16 cellular contexts compared by ENCODE assay signal in genomic region chr12:98719515-98720504, GRCh38.
DNase-seq lines count a peak whose midpoint lies in the region; ATAC-seq, FAIRE-seq and TF ChIP-seq lines count a peak whose summit lies in the region.
"Had no signal": no experiment of that assay in that cellular context is flagged by ENCODE, and none has a peak within 500 bp of the region (broad histone marks: within the 10 kb centered on the region; RNA-seq: fewer than 3 reads in every experiment).

No MANE protein-coding gene starts in this region.

- peak overlapping the region; percentile 51 for H2AFZ ChIP-seq in K562 (ENCODE audit: low read depth, low read length)

- no peaks in the 10 kb centered on the region for H4K20me1 ChIP-seq in K562 (replicated peaks; ENCODE audit: control insufficient read depth, insufficient read depth, low read length)

- intact Hi-C loops in K562 (cut with micrococcal nuclease): no loop called here
- intact Hi-C loops in heart left ventricle (cut with DNase I): loop anchor here in 2 of 10 donors (10.0 kb wide), 1 partner anchor 275 kb away; no protein-coding TSS in a partner anchor

- TF ChIP-seq RAD21 in K562 (CRISPR knock-in tag; conservative IDR thresholded peaks at IDR 0.05 in 1 of 2, IDR thresholded peaks at IDR 0.05 in 1 of 2): no peak

- FAIRE-seq in K562 (lab: Jason Lieb, UNC): no peak

- H3K79me2 ChIP-seq in K562 (ENCODE audit: control insufficient read depth, insufficient read depth, low read length): no peaks in the 10 kb centered on the region

- peak in 2 of 4 experiments; percentile 27 to 34 for DNase-seq in K562 (ENCODE audit: extremely low read depth in 1 of 4, low spot score in 3 of 4)
- DNase-seq in effector CD4-positive, alpha-beta T cell: no peak
- no peak for DNase-seq in heart left ventricle
- DNase-seq: esophagus squamous epithelium; left ventricle myocardium superior; NCI-H1436 treated with DMSO at 0.1 percent for 48 hours; occipital lobe; Right ventricle myocardium superior; stimulated activated naive CD8-positive, alpha-beta T cell treated with anti-CD3 and anti-CD28 coated beads, Interleukin-15, Interleukin-2, amounts not matched to agents 100 U/mL and 50 U/mL, for 24 hours; trophoblast cell had no signal

- 50% methylated on average over 5 of the region's 6 CpGs for WGBS in K562 (ENCODE audit: insufficient coverage, low coverage, missing lambda C conversion rate)
- 93 to 96% (median 94%) methylated on average over 6 of the region's 6 CpGs for WGBS in heart left ventricle, 4 donors

- ATAC-seq in GM18868 (IDR thresholded peaks at IDR 0.05; ENCODE audit: unreplicated experiment) (peak; percentile 52), GM21576 (IDR thresholded peaks at IDR 0.05; ENCODE audit: unreplicated experiment) (peak; percentile 50), HG03175 (IDR thresholded peaks at IDR 0.05; ENCODE audit: unreplicated experiment) (peak; percentile 55), K562 (peak; percentile 70), heart left ventricle (no peak), esophagus mucosa (no peak)
- ATAC-seq: left ventricle myocardium superior; stimulated activated naive CD8-positive, alpha-beta T cell treated with anti-CD3 and anti-CD28 coated beads, Interleukin-15, Interleukin-2, amounts not matched to agents 100 U/mL and 50 U/mL, for 24 hours had no signal

- H3K4me3 ChIP-seq in K562 (no peak overlapping the region), heart left ventricle (no peak overlapping the region)
- H3K4me3 ChIP-seq: cardiac muscle cell, esophagus squamous epithelium, right atrium auricular region had no signal

- H3K4me2 ChIP-seq in K562 (ENCODE audit: insufficient read depth, low read length): no peak overlapping the region

- BruUV-seq in K562 (replicated peaks; lab: Mats Ljungman, UMichigan): no TSS peak

- no peaks in the 10 kb centered on the region for H3K9me3 ChIP-seq in K562 (replicated peaks; ENCODE audit: control insufficient read depth, insufficient read depth, low read depth, low read length)
- no peaks in the 10 kb centered on the region for H3K9me3 ChIP-seq in heart left ventricle
- H3K9me3 ChIP-seq: esophagus squamous epithelium, right atrium auricular region had no signal

- POLR2A ChIA-PET in K562 (lab: Yijun Ruan, JAX): interaction anchor here (1.8 kb wide), 1 partner anchor 10 kb away, joined by 7 read pairs; no protein-coding TSS in a partner anchor

- H3K36me3 ChIP-seq in K562 (ENCODE audit: control insufficient read depth, insufficient read depth, low read length) (peaks cover 5% of the 10 kb centered on the region; the same call in 2 of the 3 replicates), heart left ventricle (peaks cover 0 to 85% (median 61%) of the 10 kb centered on the region in 9 donors)
- H3K36me3 ChIP-seq: right atrium auricular region had no signal

- H3K27me3 ChIP-seq in K562 (ENCODE audit: control insufficient read depth in 2 of 2, insufficient read depth in 2 of 2, low read length in 2 of 2) (no peaks in the 10 kb centered on the region), heart left ventricle (no peaks in the 10 kb centered on the region)
- H3K27me3 ChIP-seq: cardiac muscle cell, esophagus squamous epithelium, right atrium auricular region had no signal

- H3K4me1 ChIP-seq in K562 (replicated peaks in 1 of 2; ENCODE audit: control insufficient read depth in 2 of 2, insufficient read depth in 2 of 2, low read length in 2 of 2): peaks cover 3 to 5% of the 10 kb centered on the region in 2 experiments; a peak in 2 of 5 replicates
- no peaks in the 10 kb centered on the region for H3K4me1 ChIP-seq in heart left ventricle
- H3K4me1 ChIP-seq: esophagus squamous epithelium, right atrium auricular region had no signal

- H3K27ac ChIP-seq in K562 (ENCODE audit: extremely low read depth, low read depth, low read length) (peak overlapping the region; percentile 40; the same call in 1 of the 3 replicates), heart left ventricle (no peak overlapping the region)
- H3K27ac ChIP-seq: cardiac muscle cell, esophagus squamous epithelium, right atrium auricular region had no signal

- TF ChIP-seq CTCF in K562 (IDR thresholded peaks at IDR 0.05 in 2 of 3, conservative IDR thresholded peaks at IDR 0.05 in 1 of 3; ENCODE audit: insufficient read depth in 2 of 3, low read depth in 1 of 3, low read length in 3 of 3) (no peak), heart left ventricle (IDR thresholded peaks at IDR 0.05) (no peak)

- H3K9ac ChIP-seq in K562 (ENCODE audit: insufficient read depth in 1 of 2, low read depth in 2 of 2, low read length in 2 of 2): no peak overlapping the region; a peak in 1 of 4 replicates

- no peak for TF ChIP-seq EP300 in K562 (IDR thresholded peaks at IDR 0.05; ENCODE audit: low read length)

- in situ Hi-C loops in K562 (cut with MboI): no loop called here

- TF ChIP-seq POLR2A in K562 (conservative IDR thresholded peaks at IDR 0.05) (no peak), heart left ventricle (IDR thresholded peaks at IDR 0.05) (no peak)

- no peaks in the 10 kb centered on the region for H3K9me1 ChIP-seq in K562 (ENCODE audit: control insufficient read depth, insufficient read depth, low read length)

- CTCF ChIA-PET in K562 (lab: Yijun Ruan, JAX; ENCODE audit: low intra/inter-chr PET ratio): no interaction called here

TF ChIP-seq in K562, 482 proteins besides CTCF, POLR2A, EP300 and RAD21 (continues in another document):
- no peak for TF ChIP-seq POLR2G (IDR thresholded peaks at IDR 0.05; ENCODE audit: low read depth, low read length)
- TF ChIP-seq, protein P1, sequence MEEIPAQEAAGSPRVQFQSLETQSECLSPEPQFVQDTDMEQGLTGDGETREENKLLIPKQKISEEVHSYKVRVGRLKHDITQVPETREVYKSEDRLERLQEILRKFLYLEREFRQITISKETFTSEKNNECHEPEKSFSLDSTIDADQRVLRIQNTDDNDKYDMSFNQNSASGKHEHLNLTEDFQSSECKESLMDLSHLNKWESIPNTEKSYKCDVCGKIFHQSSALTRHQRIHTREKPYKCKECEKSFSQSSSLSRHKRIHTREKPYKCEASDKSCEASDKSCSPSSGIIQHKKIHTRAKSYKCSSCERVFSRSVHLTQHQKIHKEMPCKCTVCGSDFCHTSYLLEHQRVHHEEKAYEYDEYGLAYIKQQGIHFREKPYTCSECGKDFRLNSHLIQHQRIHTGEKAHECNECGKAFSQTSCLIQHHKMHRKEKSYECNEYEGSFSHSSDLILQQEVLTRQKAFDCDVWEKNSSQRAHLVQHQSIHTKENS (CRISPR knock-in tag; IDR thresholded peaks at IDR 0.05): no peak
- TF ChIP-seq TBP (optimal IDR thresholded peaks at IDR 0.05; ENCODE audit: low read depth, low read length): peak; percentile 31
- no peak for TF ChIP-seq TEAD4 (IDR thresholded peaks at IDR 0.05; ENCODE audit: low read length)
- no peak for TF ChIP-seq TEAD4 (CRISPR knock-in tag; IDR thresholded peaks at IDR 0.05; ENCODE audit: borderline replicate concordance)
- no peak for TF ChIP-seq ZC3H4 (CRISPR knock-in tag; IDR thresholded peaks at IDR 0.05; ENCODE audit: borderline replicate concordance)
- TF ChIP-seq PTBP1 (IDR thresholded peaks at IDR 0.05; ENCODE audit: low read depth, low read length): no peak
- no peak for TF ChIP-seq TEAD2 (tag; IDR thresholded peaks at IDR 0.05)
- no peak for TF ChIP-seq ZNF764 (CRISPR knock-in tag; IDR thresholded peaks at IDR 0.05; ENCODE audit: low read depth)
- TF ChIP-seq C11orf30 (IDR thresholded peaks at IDR 0.05; ENCODE audit: low read depth): peak; percentile 91
- no peak for TF ChIP-seq GABPA (tag; conservative IDR thresholded peaks at IDR 0.05; ENCODE audit: low read depth)
- TF ChIP-seq SMARCB1 (IDR thresholded peaks at IDR 0.05; ENCODE audit: insufficient read length, low read depth): no peak
- no peak for TF ChIP-seq POU5F1 (IDR thresholded peaks at IDR 0.05; ENCODE audit: borderline replicate concordance, low read depth, low read length, partially characterized antibody)
- no peak for TF ChIP-seq ZNF408 (CRISPR knock-in tag; IDR thresholded peaks at IDR 0.05; ENCODE audit: low read depth)
- no peak for TF ChIP-seq RUNX1 (IDR thresholded peaks at IDR 0.05; ENCODE audit: low read depth)
- no peak for TF ChIP-seq GTF2F1 (IDR thresholded peaks at IDR 0.05; ENCODE audit: low read depth, low read length)
- no peak for TF ChIP-seq NR2F6 (CRISPR knock-in tag; IDR thresholded peaks at IDR 0.05)
- TF ChIP-seq, protein P2, sequence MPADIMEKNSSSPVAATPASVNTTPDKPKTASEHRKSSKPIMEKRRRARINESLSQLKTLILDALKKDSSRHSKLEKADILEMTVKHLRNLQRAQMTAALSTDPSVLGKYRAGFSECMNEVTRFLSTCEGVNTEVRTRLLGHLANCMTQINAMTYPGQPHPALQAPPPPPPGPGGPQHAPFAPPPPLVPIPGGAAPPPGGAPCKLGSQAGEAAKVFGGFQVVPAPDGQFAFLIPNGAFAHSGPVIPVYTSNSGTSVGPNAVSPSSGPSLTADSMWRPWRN (IDR thresholded peaks at IDR 0.05; ENCODE audit: low read depth): no peak
- no peak for TF ChIP-seq KDM1A (IDR thresholded peaks at IDR 0.05)
- no peak for TF ChIP-seq HIVEP1 (CRISPR knock-in tag; IDR thresholded peaks at IDR 0.05)
- no peak for TF ChIP-seq FOXJ3 (CRISPR knock-in tag; IDR thresholded peaks at IDR 0.05)
- TF ChIP-seq NR2C1 (IDR thresholded peaks at IDR 0.05): no peak
- no peak for TF ChIP-seq NR2C1 (tag; IDR thresholded peaks at IDR 0.05)
- no peak for TF ChIP-seq HNRNPL (IDR thresholded peaks at IDR 0.05; ENCODE audit: low read depth, low read length)
- TF ChIP-seq BRD4 (IDR thresholded peaks at IDR 0.05): no peak
- TF ChIP-seq ZNF79 (CRISPR knock-in tag; IDR thresholded peaks at IDR 0.05; ENCODE audit: low read depth): no peak
- no peak for TF ChIP-seq STAG1 (CRISPR knock-in tag; IDR thresholded peaks at IDR 0.05; ENCODE audit: borderline replicate concordance)
- TF ChIP-seq DIDO1 (tag; IDR thresholded peaks at IDR 0.05; ENCODE audit: low read depth): no peak
- no peak for TF ChIP-seq ZNF445 (CRISPR knock-in tag; IDR thresholded peaks at IDR 0.05; ENCODE audit: low read depth)
- no peak for TF ChIP-seq PHF8 (IDR thresholded peaks at IDR 0.05; ENCODE audit: borderline replicate concordance, low read length)
- TF ChIP-seq, protein P3, sequence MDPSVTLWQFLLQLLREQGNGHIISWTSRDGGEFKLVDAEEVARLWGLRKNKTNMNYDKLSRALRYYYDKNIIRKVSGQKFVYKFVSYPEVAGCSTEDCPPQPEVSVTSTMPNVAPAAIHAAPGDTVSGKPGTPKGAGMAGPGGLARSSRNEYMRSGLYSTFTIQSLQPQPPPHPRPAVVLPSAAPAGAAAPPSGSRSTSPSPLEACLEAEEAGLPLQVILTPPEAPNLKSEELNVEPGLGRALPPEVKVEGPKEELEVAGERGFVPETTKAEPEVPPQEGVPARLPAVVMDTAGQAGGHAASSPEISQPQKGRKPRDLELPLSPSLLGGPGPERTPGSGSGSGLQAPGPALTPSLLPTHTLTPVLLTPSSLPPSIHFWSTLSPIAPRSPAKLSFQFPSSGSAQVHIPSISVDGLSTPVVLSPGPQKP (CRISPR knock-in tag; IDR thresholded peaks at IDR 0.05): no peak

Comparison
In these comparisons a context has a peak if more than half of its experiments do, and no peak if none do; other contexts are left out.
1. ATAC-seq: peak in GM18868 (single experiment), GM21576 (single experiment), HG03175 (single experiment) and K562 (single experiment); none in heart left ventricle (0 of 4) and esophagus mucosa (single experiment).